8 cellular contexts compared by ENCODE assay signal in genomic region chr11:17207317-17208256, GRCh38. TPM values are rescaled to one million over a fixed set of nuclear protein-coding genes. Genes with fewer than 3 reads are reported as not detected.
DNase-seq lines count a peak whose midpoint lies in the region; ATAC-seq and TF ChIP-seq lines count a peak whose summit lies in the region.

PIK3C2A (minus strand) TSS chr11:17207986; CDS start chr11:17169741, 38,245 bp downstream.

- H3K27ac Mint-ChIP-seq in activated CD4-positive, alpha-beta T cell treated with anti-CD3 and anti-CD28 coated beads, Interleukin-2, amount 10 ng/mL, durations not matched to agents 7 days and 5 days = peak within 1 kb of the TSS; percentile 98

- ATAC-seq in GM19372 (IDR thresholded peaks at IDR 0.05; ENCODE audit: low read depth, unreplicated experiment) = peak; percentile 94
- ATAC-seq in HG03521 (IDR thresholded peaks at IDR 0.05; ENCODE audit: unreplicated experiment) = peak; percentile 97
- ATAC-seq in left colon = peak; percentile 92

- POLR2A ChIA-PET in activated CD4-positive, alpha-beta T cell treated with anti-CD3 and anti-CD28 coated beads, Interleukin-2, amount 10 ng/mL, durations not matched to agents 7 days and 5 days (lab: Charles Lee) = interaction anchor here (0.6 to 1.1 kb wide), 2 partner anchors 130 to 352 kb away, joined by 3 to 4 read pairs; partner anchors contain the start of gene RPS13

- peak within 1 kb of the TSS; percentile 80 for H3K4me3 ChIP-seq in coronary artery

- H3K4me3 Mint-ChIP-seq in activated CD4-positive, alpha-beta T cell treated with anti-CD3 and anti-CD28 coated beads, Interleukin-2, amount 10 ng/mL, durations not matched to agents 7 days and 5 days = peak within 1 kb of the TSS; percentile 90

- DNase-seq in NCI-H69 (lab: John Stamatoyannopoulos, UW) = peak; percentile 98
- DNase-seq in activated CD4-positive, alpha-beta T cell treated with anti-CD3 and anti-CD28 coated beads, Interleukin-2, amount 10 ng/mL, durations not matched to agents 7 days and 5 days = peak; percentile 97
- DNase-seq in coronary artery (ENCODE audit: low spot score) = peak; percentile 95
- peak; percentile 97 to 98 for DNase-seq in left colon
- DNase-seq in stimulated activated CD4-positive, alpha-beta T cell treated with anti-CD3 and anti-CD28 coated beads, Interleukin-1b, Interleukin-23, amount 100 ng/mL, for 48 hours = peak; percentile 94

- intact Hi-C loops in left colon (cut with DNase I, micrococcal nuclease) = no loop called here

- TF ChIP-seq CTCF in C4-2B (conservative IDR thresholded peaks at IDR 0.05) (no peak), coronary artery (IDR thresholded peaks at IDR 0.05) (no peak)

- no peaks in the 10 kb centered on the region for H3K9me3 Mint-ChIP-seq in activated CD4-positive, alpha-beta T cell treated with anti-CD3 and anti-CD28 coated beads, Interleukin-2, amount 10 ng/mL, durations not matched to agents 7 days and 5 days

- H3K27me3 Mint-ChIP-seq in activated CD4-positive, alpha-beta T cell treated with anti-CD3 and anti-CD28 coated beads, Interleukin-2, amount 10 ng/mL, durations not matched to agents 7 days and 5 days = no peaks in the 10 kb centered on the region

- peak within 1 kb of the TSS; percentile 94 for H3K27ac ChIP-seq in C4-2B
- peak within 1 kb of the TSS; percentile 88 to 95 for H3K27ac ChIP-seq in coronary artery

- H3K36me3 Mint-ChIP-seq in activated CD4-positive, alpha-beta T cell treated with anti-CD3 and anti-CD28 coated beads, Interleukin-2, amount 10 ng/mL, durations not matched to agents 7 days and 5 days (ENCODE audit: low read depth) = no peaks in the 10 kb centered on the region

- peaks cover 32% of the 10 kb centered on the region for H3K4me1 Mint-ChIP-seq in activated CD4-positive, alpha-beta T cell treated with anti-CD3 and anti-CD28 coated beads, Interleukin-2, amount 10 ng/mL, durations not matched to agents 7 days and 5 days

- CTCF ChIA-PET in activated CD4-positive, alpha-beta T cell treated with anti-CD3 and anti-CD28 coated beads, Interleukin-2, amount 10 ng/mL, durations not matched to agents 7 days and 5 days (lab: Charles Lee) = interaction anchor here (0.7 to 1.1 kb wide), 5 partner anchors 11 to 321 kb away, joined by 3 to 4 read pairs (median 3); no protein-coding TSS in a partner anchor

RNA-seq across cellular contexts. Expression of gene PIK3C2A, which starts in this region (rescaled TPM):
- total RNA-seq in activated CD4-positive, alpha-beta T cell treated with anti-CD3 and anti-CD28 coated beads, Interleukin-2, amount 10 ng/mL, durations not matched to agents 7 days and 5 days = 10 to 100 TPM; 19.8 to 24.4 TPM
- total RNA-seq in left colon = 10 to 100 TPM; 49.7 to 54.6 TPM

Comparison
In these comparisons a context has a peak if more than half of its experiments do, and no peak if none do; other contexts are left out.
1. Peak in every context shown above with its lines: DNase-seq, ATAC-seq, H3K4me3 ChIP-seq and H3K27ac ChIP-seq.